ENCODE assay signal across 20 cellular contexts in genomic region chr6:123507582-123507981, GRCh38.
DNase-seq lines count a peak whose midpoint lies in the region; ATAC-seq, FAIRE-seq and TF ChIP-seq lines count a peak whose summit lies in the region.
"Had no signal": no experiment of that assay in that cellular context is flagged by ENCODE, and none has a peak within 500 bp of the region (broad histone marks: within the 10 kb centered on the region; RNA-seq: fewer than 3 reads in every experiment).

No MANE protein-coding gene starts in this region.

- DNase-seq in left ventricle myocardium inferior = no peak
- no peak for DNase-seq in left ventricle myocardium superior
- no peak for DNase-seq in A549 (ENCODE audit: low read depth in 1 of 2, low spot score in 1 of 2)
- DNase-seq in K562 (ENCODE audit: extremely low read depth in 1 of 4, low spot score in 3 of 4) = no peak
- no peak for DNase-seq in GOT3 (lab: John Stamatoyannopoulos, UW)
- DNase-seq in A673 (ENCODE audit: low spot score) = no peak
- DNase-seq: AML-193; Caco-2; Calu3; CD4-positive, alpha-beta T cell; CD8-positive, alpha-beta T cell; DMS79 treated with DMSO at 0.1 percent for 48 hours; GF-D8 had no signal

- no peak for TF ChIP-seq RAD21 in A549 (conservative IDR thresholded peaks at IDR 0.05 in 1 of 2, IDR thresholded peaks at IDR 0.05 in 1 of 2)
- TF ChIP-seq RAD21 in K562 (CRISPR knock-in tag; conservative IDR thresholded peaks at IDR 0.05 in 1 of 2, IDR thresholded peaks at IDR 0.05 in 1 of 2) = no peak

- ATAC-seq in left ventricle myocardium superior (no peak), A549 (no peak), K562 (no peak)
- ATAC-seq: CD8-positive, alpha-beta T cell had no signal

- H3K9me1 ChIP-seq in K562 (ENCODE audit: control insufficient read depth, insufficient read depth, low read length) = no peaks in the 10 kb centered on the region

- WGBS in A549 (ENCODE audit: missing lambda C conversion rate) = 50% methylated on average over 2 of the region's 2 CpGs
- 14% methylated on average over 2 of the region's 2 CpGs for WGBS in K562 (ENCODE audit: insufficient coverage, low coverage, missing lambda C conversion rate)

- no peaks in the 10 kb centered on the region for H4K20me1 ChIP-seq in K562 (replicated peaks; ENCODE audit: control insufficient read depth, insufficient read depth, low read length)
- H4K20me1 ChIP-seq: BLaER1 treated with 17β-estradiol and CSF1 and Interleukin-3, amounts not matched to agents 10 nM and 100 nM had no signal

- in situ Hi-C loops in K562 (cut with MboI) = no loop called here

- no peaks in the 10 kb centered on the region for H3K36me3 ChIP-seq in left ventricle myocardium inferior
- no peaks in the 10 kb centered on the region for H3K36me3 ChIP-seq in K562 (ENCODE audit: control insufficient read depth, insufficient read depth, low read length)
- H3K36me3 ChIP-seq in A673 (ENCODE audit: insufficient read depth, low read length, poor library complexity, severe bottlenecking) = no peaks in the 10 kb centered on the region
- H3K36me3 ChIP-seq: BLaER1 treated with 17β-estradiol and CSF1 and Interleukin-3, amounts not matched to agents 10 nM and 100 nM had no signal

- no peak overlapping the region for H2AFZ ChIP-seq in K562 (ENCODE audit: low read depth, low read length)

- H3K9me3 ChIP-seq in left ventricle myocardium inferior (replicated peaks) (no peaks in the 10 kb centered on the region), A549 (no peaks in the 10 kb centered on the region), K562 (replicated peaks; ENCODE audit: control insufficient read depth, insufficient read depth, low read depth, low read length) (no peaks in the 10 kb centered on the region), A673 (ENCODE audit: low read depth, low read length, poor library complexity, severe bottlenecking) (no peaks in the 10 kb centered on the region)
- H3K9me3 ChIP-seq: BLaER1 treated with 17β-estradiol and CSF1 and Interleukin-3, amounts not matched to agents 10 nM and 100 nM; Caco-2 had no signal

- TF ChIP-seq CTCF in left ventricle myocardium inferior (IDR thresholded peaks at IDR 0.05; ENCODE audit: borderline replicate concordance) (no peak), A549 (IDR thresholded peaks at IDR 0.05) (no peak), K562 (IDR thresholded peaks at IDR 0.05 in 2 of 3, conservative IDR thresholded peaks at IDR 0.05 in 1 of 3; ENCODE audit: insufficient read depth in 2 of 3, low read depth in 1 of 3, low read length in 3 of 3) (no peak), A673 (conservative IDR thresholded peaks at IDR 0.05; ENCODE audit: low read depth, low read length) (no peak)

- POLR2A ChIA-PET in A549 (lab: Yijun Ruan, JAX) = no interaction called here
- POLR2A ChIA-PET in K562 (lab: Yijun Ruan, JAX) = no interaction called here
- POLR2A ChIA-PET in A673 (lab: Charles Lee; ENCODE audit: low non-redundant PET) = no interaction called here

- H3K27me3 ChIP-seq in left ventricle myocardium inferior (ENCODE audit: low read depth) (no peaks in the 10 kb centered on the region), K562 (ENCODE audit: control insufficient read depth in 2 of 2, insufficient read depth in 2 of 2, low read length in 2 of 2) (no peaks in the 10 kb centered on the region), A673 (replicated peaks; ENCODE audit: insufficient read depth, low read depth, low read length, poor library complexity) (no peaks in the 10 kb centered on the region)
- H3K27me3 ChIP-seq: BLaER1 treated with 17β-estradiol and CSF1 and Interleukin-3, amounts not matched to agents 10 nM and 100 nM had no signal

- H3K4me2 ChIP-seq in A549 = no peak overlapping the region
- no peak overlapping the region for H3K4me2 ChIP-seq in K562 (ENCODE audit: insufficient read depth, low read length)
- H3K4me2 ChIP-seq: BLaER1 treated with 17β-estradiol and CSF1 and Interleukin-3, amounts not matched to agents 10 nM and 100 nM had no signal

- no peak overlapping the region for H3K9ac ChIP-seq in K562 (ENCODE audit: insufficient read depth in 1 of 2, low read depth in 2 of 2, low read length in 2 of 2)
- H3K9ac ChIP-seq: BLaER1 treated with 17β-estradiol and CSF1 and Interleukin-3, amounts not matched to agents 10 nM and 100 nM had no signal

- TF ChIP-seq EP300 in A549 (IDR thresholded peaks at IDR 0.05) (no peak), K562 (IDR thresholded peaks at IDR 0.05; ENCODE audit: low read length) (no peak)

- no peak for TF ChIP-seq POLR2A in A549 (IDR thresholded peaks at IDR 0.05; ENCODE audit: low read length)
- TF ChIP-seq POLR2A in K562 (conservative IDR thresholded peaks at IDR 0.05) = no peak

- peak overlapping the region; percentile 17 for H3K27ac ChIP-seq in left ventricle myocardium inferior (replicated peaks)
- H3K27ac ChIP-seq in A549 = no peak overlapping the region
- no peak overlapping the region for H3K27ac ChIP-seq in K562 (ENCODE audit: extremely low read depth, low read depth, low read length)
- no peak overlapping the region for H3K27ac ChIP-seq in A673 (ENCODE audit: low read depth, low read length, poor library complexity, severe bottlenecking)
- H3K27ac ChIP-seq: 22Rv1; BLaER1 treated with 17β-estradiol and CSF1 and Interleukin-3, amounts not matched to agents 10 nM and 100 nM; C4-2B had no signal

- intact Hi-C loops in left ventricle myocardium inferior (cut with micrococcal nuclease) = no loop called here
- intact Hi-C loops in left ventricle myocardium superior (cut with micrococcal nuclease) = no loop called here
- intact Hi-C loops in K562 (cut with micrococcal nuclease) = no loop called here
- intact Hi-C loops in A673 (cut with micrococcal nuclease; ENCODE audit: unreplicated experiment) = no loop called here

- H3K4me1 ChIP-seq in left ventricle myocardium inferior (no peaks in the 10 kb centered on the region), A549 (no peaks in the 10 kb centered on the region), K562 (replicated peaks in 1 of 2; ENCODE audit: control insufficient read depth in 2 of 2, insufficient read depth in 2 of 2, low read length in 2 of 2) (no peaks in the 10 kb centered on the region), A673 (ENCODE audit: insufficient read depth, low read length, poor library complexity, severe bottlenecking) (peaks cover 13% of the 10 kb centered on the region)
- H3K4me1 ChIP-seq: BLaER1 treated with 17β-estradiol and CSF1 and Interleukin-3, amounts not matched to agents 10 nM and 100 nM; Caco-2 had no signal

- BruUV-seq in K562 (replicated peaks; lab: Mats Ljungman, UMichigan) (no TSS peak), A673 (replicated peaks; lab: Mats Ljungman, UMichigan) (no TSS peak)

- H3K79me2 ChIP-seq in K562 (ENCODE audit: control insufficient read depth, insufficient read depth, low read length) = no peaks in the 10 kb centered on the region

- CTCF ChIA-PET in A549 (lab: Yijun Ruan, JAX) = no interaction called here
- CTCF ChIA-PET in K562 (lab: Yijun Ruan, JAX; ENCODE audit: low intra/inter-chr PET ratio) = no interaction called here
- CTCF ChIA-PET in A673 (lab: Charles Lee) = no interaction called here

- FAIRE-seq in A549 (lab: Jason Lieb, UNC) (no peak), K562 (lab: Jason Lieb, UNC) (no peak)
- FAIRE-seq: D721Med, G401.6, GM12891, GM19239 had no signal

- H3K4me3 ChIP-seq in left ventricle myocardium inferior (no peak overlapping the region), A549 (no peak overlapping the region), K562 (no peak overlapping the region), A673 (ENCODE audit: low read depth, low read length, poor library complexity, severe bottlenecking) (no peak overlapping the region)
- H3K4me3 ChIP-seq: BLaER1 treated with 17β-estradiol and CSF1 and Interleukin-3, amounts not matched to agents 10 nM and 100 nM had no signal

TF ChIP-seq in A549, 52 proteins besides CTCF, POLR2A, EP300 and RAD21:
- peak; percentile 26 for TF ChIP-seq MAFK (IDR thresholded peaks at IDR 0.05; ENCODE audit: partially characterized antibody)
- TF ChIP-seq ESRRA (IDR thresholded peaks at IDR 0.05; ENCODE audit: borderline replicate concordance, low read length) = no peak

TF ChIP-seq in K562, 482 proteins besides CTCF, POLR2A, EP300 and RAD21:
- TF ChIP-seq ZNF316 (IDR thresholded peaks at IDR 0.05) = peak; percentile 34; the same call in 1 of the 2 replicates
- no peak for TF ChIP-seq PRMT5 (CRISPR knock-in tag; IDR thresholded peaks at IDR 0.05)
- no peak for TF ChIP-seq ZNF518B (CRISPR knock-in tag; IDR thresholded peaks at IDR 0.05)
